ENCODE assay signal across 1 cellular context in the genomic region with DNA sequence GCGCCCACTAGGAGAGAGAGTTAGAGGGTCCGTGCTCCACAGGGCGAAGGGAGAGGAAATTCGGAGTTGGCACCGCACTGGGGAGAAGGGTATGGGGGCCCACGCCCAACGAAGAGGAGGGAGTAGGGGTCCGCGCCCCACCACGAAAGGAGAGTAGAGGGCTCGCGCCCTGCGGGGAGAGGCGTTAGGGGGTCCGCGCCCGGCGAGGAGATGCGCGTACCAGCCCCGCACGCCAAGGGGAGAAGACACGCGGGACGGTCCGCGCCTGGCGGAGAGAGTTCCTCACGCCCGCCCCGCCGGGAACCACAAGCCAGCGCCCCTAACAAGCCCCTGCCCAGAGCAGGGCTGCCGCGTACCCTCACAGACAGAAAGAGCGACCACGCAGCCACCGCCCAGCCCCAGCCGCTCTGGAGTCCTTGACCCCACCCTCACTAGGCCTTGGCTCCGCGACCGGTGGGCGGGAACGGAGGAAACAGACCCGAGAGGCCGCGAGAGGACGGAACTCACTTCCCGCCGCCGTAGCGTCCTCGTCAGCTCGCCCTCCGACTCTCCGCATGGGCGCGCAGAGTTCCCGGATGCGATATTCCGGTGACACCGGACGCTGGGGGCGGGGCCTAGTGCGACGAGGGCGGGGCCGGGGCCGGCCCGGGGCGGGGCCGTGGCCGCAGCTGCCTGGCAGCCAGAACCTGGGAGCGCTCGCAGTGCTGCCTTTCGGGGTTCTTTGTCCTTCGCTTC.
TF ChIP-seq lines count a peak whose summit lies in the region.

No MANE protein-coding gene starts in this region.

TF ChIP-seq in GM23338, 12 proteins besides CTCF, POLR2A, EP300 and RAD21 (continued from another document):
- TF ChIP-seq, protein P1, sequence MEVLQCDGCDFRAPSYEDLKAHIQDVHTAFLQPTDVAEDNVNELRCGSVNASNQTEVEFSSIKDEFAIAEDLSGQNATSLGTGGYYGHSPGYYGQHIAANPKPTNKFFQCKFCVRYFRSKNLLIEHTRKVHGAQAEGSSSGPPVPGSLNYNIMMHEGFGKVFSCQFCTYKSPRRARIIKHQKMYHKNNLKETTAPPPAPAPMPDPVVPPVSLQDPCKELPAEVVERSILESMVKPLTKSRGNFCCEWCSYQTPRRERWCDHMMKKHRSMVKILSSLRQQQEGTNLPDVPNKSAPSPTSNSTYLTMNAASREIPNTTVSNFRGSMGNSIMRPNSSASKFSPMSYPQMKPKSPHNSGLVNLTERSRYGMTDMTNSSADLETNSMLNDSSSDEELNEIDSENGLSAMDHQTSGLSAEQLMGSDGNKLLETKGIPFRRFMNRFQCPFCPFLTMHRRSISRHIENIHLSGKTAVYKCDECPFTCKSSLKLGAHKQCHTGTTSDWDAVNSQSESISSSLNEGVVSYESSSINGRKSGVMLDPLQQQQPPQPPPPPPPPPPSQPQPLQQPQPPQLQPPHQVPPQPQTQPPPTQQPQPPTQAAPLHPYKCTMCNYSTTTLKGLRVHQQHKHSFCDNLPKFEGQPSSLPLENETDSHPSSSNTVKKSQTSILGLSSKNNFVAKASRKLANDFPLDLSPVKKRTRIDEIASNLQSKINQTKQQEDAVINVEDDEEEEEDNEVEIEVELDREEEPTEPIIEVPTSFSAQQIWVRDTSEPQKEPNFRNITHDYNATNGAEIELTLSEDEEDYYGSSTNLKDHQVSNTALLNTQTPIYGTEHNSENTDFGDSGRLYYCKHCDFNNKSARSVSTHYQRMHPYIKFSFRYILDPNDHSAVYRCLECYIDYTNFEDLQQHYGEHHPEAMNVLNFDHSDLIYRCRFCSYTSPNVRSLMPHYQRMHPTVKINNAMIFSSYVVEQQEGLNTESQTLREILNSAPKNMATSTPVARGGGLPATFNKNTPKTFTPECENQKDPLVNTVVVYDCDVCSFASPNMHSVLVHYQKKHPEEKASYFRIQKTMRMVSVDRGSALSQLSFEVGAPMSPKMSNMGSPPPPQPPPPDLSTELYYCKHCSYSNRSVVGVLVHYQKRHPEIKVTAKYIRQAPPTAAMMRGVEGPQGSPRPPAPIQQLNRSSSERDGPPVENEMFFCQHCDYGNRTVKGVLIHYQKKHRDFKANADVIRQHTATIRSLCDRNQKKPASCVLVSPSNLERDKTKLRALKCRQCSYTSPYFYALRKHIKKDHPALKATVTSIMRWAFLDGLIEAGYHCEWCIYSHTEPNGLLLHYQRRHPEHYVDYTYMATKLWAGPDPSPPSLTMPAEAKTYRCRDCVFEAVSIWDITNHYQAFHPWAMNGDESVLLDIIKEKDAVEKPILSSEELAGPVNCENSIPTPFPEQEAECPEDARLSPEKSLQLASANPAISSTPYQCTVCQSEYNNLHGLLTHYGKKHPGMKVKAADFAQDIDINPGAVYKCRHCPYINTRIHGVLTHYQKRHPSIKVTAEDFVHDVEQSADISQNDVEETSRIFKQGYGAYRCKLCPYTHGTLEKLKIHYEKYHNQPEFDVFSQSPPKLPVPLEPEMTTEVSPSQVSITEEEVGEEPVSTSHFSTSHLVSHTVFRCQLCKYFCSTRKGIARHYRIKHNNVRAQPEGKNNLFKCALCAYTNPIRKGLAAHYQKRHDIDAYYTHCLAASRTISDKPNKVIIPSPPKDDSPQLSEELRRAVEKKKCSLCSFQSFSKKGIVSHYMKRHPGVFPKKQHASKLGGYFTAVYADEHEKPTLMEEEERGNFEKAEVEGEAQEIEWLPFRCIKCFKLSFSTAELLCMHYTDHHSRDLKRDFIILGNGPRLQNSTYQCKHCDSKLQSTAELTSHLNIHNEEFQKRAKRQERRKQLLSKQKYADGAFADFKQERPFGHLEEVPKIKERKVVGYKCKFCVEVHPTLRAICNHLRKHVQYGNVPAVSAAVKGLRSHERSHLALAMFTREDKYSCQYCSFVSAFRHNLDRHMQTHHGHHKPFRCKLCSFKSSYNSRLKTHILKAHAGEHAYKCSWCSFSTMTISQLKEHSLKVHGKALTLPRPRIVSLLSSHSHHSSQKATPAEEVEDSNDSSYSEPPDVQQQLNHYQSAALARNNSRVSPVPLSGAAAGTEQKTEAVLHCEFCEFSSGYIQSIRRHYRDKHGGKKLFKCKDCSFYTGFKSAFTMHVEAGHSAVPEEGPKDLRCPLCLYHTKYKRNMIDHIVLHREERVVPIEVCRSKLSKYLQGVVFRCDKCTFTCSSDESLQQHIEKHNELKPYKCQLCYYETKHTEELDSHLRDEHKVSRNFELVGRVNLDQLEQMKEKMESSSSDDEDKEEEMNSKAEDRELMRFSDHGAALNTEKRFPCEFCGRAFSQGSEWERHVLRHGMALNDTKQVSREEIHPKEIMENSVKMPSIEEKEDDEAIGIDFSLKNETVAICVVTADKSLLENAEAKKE (CRISPR knock-in tag; IDR thresholded peaks at IDR 0.05), result no peak
- no peak for TF ChIP-seq NANOG (IDR thresholded peaks at IDR 0.05; ENCODE audit: borderline replicate concordance)
- no peak for TF ChIP-seq CREB1 (CRISPR knock-in tag; IDR thresholded peaks at IDR 0.05; ENCODE audit: low read depth)
- no peak for TF ChIP-seq JUNB (IDR thresholded peaks at IDR 0.05; ENCODE audit: unreplicated experiment)
TF ChIP-seq in GM23338: peak in this region for 0.
